ENCODE assay signal across 8 cellular contexts in the genomic region with DNA sequence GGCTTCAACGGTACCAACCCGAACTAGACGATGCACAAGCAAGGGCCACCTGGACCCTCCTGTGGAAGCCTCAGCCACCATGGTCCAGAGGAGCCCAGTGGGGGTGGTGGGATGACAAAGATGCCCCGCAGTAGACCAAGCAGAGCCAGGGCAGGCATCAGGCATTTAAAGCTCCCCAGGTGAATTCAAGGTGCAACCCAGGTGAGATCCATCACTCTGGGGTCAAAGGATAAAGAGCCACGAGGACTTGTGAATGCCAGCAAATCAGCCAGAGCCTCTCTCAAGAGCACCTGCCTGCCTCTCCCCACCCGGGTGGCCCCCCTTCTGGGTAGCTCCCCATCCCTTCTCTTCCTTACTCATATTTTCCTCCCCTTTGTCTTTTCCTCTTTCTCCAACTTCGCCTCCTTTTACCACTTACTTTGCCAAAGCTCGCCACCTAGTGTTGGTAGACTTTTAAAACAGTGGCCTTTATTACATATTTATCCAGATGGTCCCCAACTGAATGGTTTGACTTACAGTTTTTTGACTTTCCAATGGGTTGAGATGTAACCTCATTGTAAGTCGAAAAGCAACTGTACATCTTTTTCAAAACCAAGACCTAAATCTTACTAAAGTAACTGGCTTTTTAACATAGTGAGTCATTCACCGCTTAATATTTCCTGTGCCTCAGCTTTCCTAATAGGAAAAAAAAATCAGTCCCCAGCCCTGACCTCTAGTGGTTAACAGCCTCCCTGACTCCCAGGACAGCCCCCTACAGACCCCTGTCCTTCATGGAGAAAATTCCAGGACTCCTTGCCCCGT. TPM values are rescaled to one million over a fixed set of nuclear protein-coding genes. Genes with fewer than 3 reads are reported as not detected.
A peak's percentile ranks its signal among the peaks of the same experiment; 100 is the strongest.
DNase-seq lines count a peak whose midpoint lies in the region; ATAC-seq and TF ChIP-seq lines count a peak whose summit lies in the region.

No MANE protein-coding gene starts in this region.

- no peaks in the 10 kb centered on the region for H3K4me1 ChIP-seq in foreskin keratinocyte

- H3K4me3 Mint-ChIP-seq in activated naive CD8-positive, alpha-beta T cell treated with anti-CD3 and anti-CD28 coated beads, Interleukin-2, amount 10 ng/mL, durations not matched to agents 7 days and 5 days, result no peak overlapping the region
- H3K4me3 Mint-ChIP-seq in activated naive CD8-positive, alpha-beta T cell treated with anti-CD3 and anti-CD28 coated beads for 36 hours, result no peak overlapping the region
- no peak overlapping the region for H3K4me3 Mint-ChIP-seq in stimulated activated naive B cell treated with anti-CD40 and anti-IgM and Interleukin-4, amounts not matched to agents 10 μg/mL and 1 μg/mL and 100 μg/mL, for 72 hours

- H3K27ac ChIP-seq in VCaP (no peak overlapping the region), foreskin keratinocyte (no peak overlapping the region)

- peaks cover 17% of the 10 kb centered on the region for H3K27me3 ChIP-seq in foreskin keratinocyte

- intact Hi-C loops in posterior vena cava (cut with DNase I), result loop anchor here (10.0 kb wide), 1 partner anchor 143 kb away; no protein-coding TSS in a partner anchor

- no peak overlapping the region for H3K27ac Mint-ChIP-seq in activated naive CD8-positive, alpha-beta T cell treated with anti-CD3 and anti-CD28 coated beads, Interleukin-2, amount 10 ng/mL, durations not matched to agents 7 days and 5 days
- no peak overlapping the region for H3K27ac Mint-ChIP-seq in activated naive CD8-positive, alpha-beta T cell treated with anti-CD3 and anti-CD28 coated beads for 36 hours
- no peak overlapping the region for H3K27ac Mint-ChIP-seq in stimulated activated naive B cell treated with anti-CD40 and anti-IgM and Interleukin-4, amounts not matched to agents 10 μg/mL and 1 μg/mL and 100 μg/mL, for 72 hours

- POLR2A ChIA-PET in activated naive CD8-positive, alpha-beta T cell treated with anti-CD3 and anti-CD28 coated beads, Interleukin-2, amount 10 ng/mL, durations not matched to agents 7 days and 5 days (lab: Charles Lee), result no interaction called here

- peaks cover 10% of the 10 kb centered on the region for H3K4me1 Mint-ChIP-seq in activated naive CD8-positive, alpha-beta T cell treated with anti-CD3 and anti-CD28 coated beads, Interleukin-2, amount 10 ng/mL, durations not matched to agents 7 days and 5 days
- H3K4me1 Mint-ChIP-seq in activated naive CD8-positive, alpha-beta T cell treated with anti-CD3 and anti-CD28 coated beads for 36 hours, result peaks cover 2% of the 10 kb centered on the region
- no peaks in the 10 kb centered on the region for H3K4me1 Mint-ChIP-seq in stimulated activated naive B cell treated with anti-CD40 and anti-IgM and Interleukin-4, amounts not matched to agents 10 μg/mL and 1 μg/mL and 100 μg/mL, for 72 hours

- no peaks in the 10 kb centered on the region for H3K9me3 Mint-ChIP-seq in activated naive CD8-positive, alpha-beta T cell treated with anti-CD3 and anti-CD28 coated beads, Interleukin-2, amount 10 ng/mL, durations not matched to agents 7 days and 5 days
- H3K9me3 Mint-ChIP-seq in activated naive CD8-positive, alpha-beta T cell treated with anti-CD3 and anti-CD28 coated beads for 36 hours, result no peaks in the 10 kb centered on the region
- H3K9me3 Mint-ChIP-seq in stimulated activated naive B cell treated with anti-CD40 and anti-IgM and Interleukin-4, amounts not matched to agents 10 μg/mL and 1 μg/mL and 100 μg/mL, for 72 hours, result no peaks in the 10 kb centered on the region

- H3K36me3 Mint-ChIP-seq in activated naive CD8-positive, alpha-beta T cell treated with anti-CD3 and anti-CD28 coated beads, Interleukin-2, amount 10 ng/mL, durations not matched to agents 7 days and 5 days, result no peaks in the 10 kb centered on the region
- no peaks in the 10 kb centered on the region for H3K36me3 Mint-ChIP-seq in activated naive CD8-positive, alpha-beta T cell treated with anti-CD3 and anti-CD28 coated beads for 36 hours
- H3K36me3 Mint-ChIP-seq in stimulated activated naive B cell treated with anti-CD40 and anti-IgM and Interleukin-4, amounts not matched to agents 10 μg/mL and 1 μg/mL and 100 μg/mL, for 72 hours, result no peaks in the 10 kb centered on the region

- peaks cover 13% of the 10 kb centered on the region for H3K27me3 Mint-ChIP-seq in activated naive CD8-positive, alpha-beta T cell treated with anti-CD3 and anti-CD28 coated beads, Interleukin-2, amount 10 ng/mL, durations not matched to agents 7 days and 5 days
- no peaks in the 10 kb centered on the region for H3K27me3 Mint-ChIP-seq in activated naive CD8-positive, alpha-beta T cell treated with anti-CD3 and anti-CD28 coated beads for 36 hours
- H3K27me3 Mint-ChIP-seq in stimulated activated naive B cell treated with anti-CD40 and anti-IgM and Interleukin-4, amounts not matched to agents 10 μg/mL and 1 μg/mL and 100 μg/mL, for 72 hours, result peaks cover 5 to 7% of the 10 kb centered on the region in 2 donors

- DNase-seq in activated naive CD8-positive, alpha-beta T cell treated with anti-CD3 and anti-CD28 coated beads, Interleukin-2, amount 10 ng/mL, durations not matched to agents 7 days and 5 days, result peak; percentile 34
- DNase-seq in activated naive CD8-positive, alpha-beta T cell treated with anti-CD3 and anti-CD28 coated beads for 36 hours, result no peak
- DNase-seq in MV-4-11 (lab: John Stamatoyannopoulos, UW), result peak; percentile 44
- peak in 1 of 2 donors; percentile 52 for DNase-seq in foreskin keratinocyte
- DNase-seq in posterior vena cava (ENCODE audit: low spot score), result peak; percentile 70
- no peak for DNase-seq in stimulated activated naive B cell treated with anti-CD40 and anti-IgM and Interleukin-4, amounts not matched to agents 10 μg/mL and 1 μg/mL and 100 μg/mL, for 72 hours

- ATAC-seq in activated naive CD8-positive, alpha-beta T cell treated with anti-CD3 and anti-CD28 coated beads, Interleukin-2, amount 10 ng/mL, durations not matched to agents 7 days and 5 days (ENCODE audit: low read depth), result no peak
- no peak for ATAC-seq in foreskin keratinocyte
- no peak for ATAC-seq in stimulated activated naive B cell treated with anti-CD40 and anti-IgM and Interleukin-4, amounts not matched to agents 10 μg/mL and 1 μg/mL and 100 μg/mL, for 72 hours (replicated peaks)
- no peak for ATAC-seq in HG03378 (IDR thresholded peaks at IDR 0.05; ENCODE audit: unreplicated experiment)

- peak; percentile 80 for TF ChIP-seq CTCF in VCaP (conservative IDR thresholded peaks at IDR 0.05)
- peak; percentile 87 for TF ChIP-seq CTCF in foreskin keratinocyte (conservative IDR thresholded peaks at IDR 0.05)

RNA-seq across cellular contexts. Expression of a gene that starts 18.8 kb away (rescaled TPM):
- not detected for total RNA-seq in activated naive CD8-positive, alpha-beta T cell treated with anti-CD3 and anti-CD28 coated beads, Interleukin-2, amount 10 ng/mL, durations not matched to agents 7 days and 5 days
- not detected for total RNA-seq in activated naive CD8-positive, alpha-beta T cell treated with anti-CD3 and anti-CD28 coated beads for 36 hours
- total RNA-seq in foreskin keratinocyte (0.92 and 1.2 TPM in 2 replicates), posterior vena cava (not detected)
- 0.91 and 1.2 TPM in 2 replicates for polyA plus RNA-seq in foreskin keratinocyte

RNA-seq across cellular contexts. Expression of a gene that starts 43.3 kb away (rescaled TPM):
- total RNA-seq in activated naive CD8-positive, alpha-beta T cell treated with anti-CD3 and anti-CD28 coated beads, Interleukin-2, amount 10 ng/mL, durations not matched to agents 7 days and 5 days, result not detected
- not detected for total RNA-seq in activated naive CD8-positive, alpha-beta T cell treated with anti-CD3 and anti-CD28 coated beads for 36 hours
- total RNA-seq in foreskin keratinocyte (0.07 and 0.14 TPM in 2 replicates), posterior vena cava (not detected)
- polyA plus RNA-seq in foreskin keratinocyte, result 0.08 and 0.09 TPM in 2 replicates

Comparison
In these comparisons a context has a peak if more than half of its experiments do, and no peak if none do; other contexts are left out.
1. DNase-seq: peak in activated naive CD8-positive, alpha-beta T cell treated with anti-CD3 and anti-CD28 coated beads, Interleukin-2, amount 10 ng/mL, durations not matched to agents 7 days and 5 days (single experiment), MV-4-11 (single experiment) and posterior vena cava (single experiment); none in activated naive CD8-positive, alpha-beta T cell treated with anti-CD3 and anti-CD28 coated beads for 36 hours (single experiment) and stimulated activated naive B cell treated with anti-CD40 and anti-IgM and Interleukin-4, amounts not matched to agents 10 μg/mL and 1 μg/mL and 100 μg/mL, for 72 hours (single experiment).